In the genomic region with DNA sequence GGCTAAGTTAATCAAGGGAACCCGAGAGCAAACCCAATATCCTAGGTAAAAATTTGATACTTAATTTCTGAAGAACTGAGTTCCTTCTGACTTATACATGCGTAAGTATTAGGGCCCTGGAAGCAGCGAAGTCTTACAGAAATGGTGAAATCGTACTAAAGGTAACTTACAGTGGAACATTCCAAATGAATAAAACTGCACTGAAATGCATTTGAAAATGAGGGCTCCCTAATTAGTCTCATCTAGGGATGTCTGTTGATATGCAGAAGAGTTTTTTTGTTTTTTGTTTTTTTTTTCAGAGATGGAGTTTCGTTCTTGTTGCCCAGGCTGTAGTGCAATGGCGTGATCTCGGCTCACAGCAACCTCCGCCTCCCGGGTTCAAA, we compare ENCODE assay signal across 15 cellular contexts. TPM values are rescaled to one million over a fixed set of nuclear protein-coding genes. Genes with fewer than 3 reads are reported as not detected.
DNase-seq lines count a peak whose midpoint lies in the region; ATAC-seq and TF ChIP-seq lines count a peak whose summit lies in the region.
"Had no signal": no experiment of that assay in that cellular context is flagged by ENCODE, and none has a peak within 500 bp of the region (broad histone marks: within the 10 kb centered on the region; RNA-seq: fewer than 3 reads in every experiment).

No MANE protein-coding gene starts in this region.

- H3K27me3 ChIP-seq in OCI-LY3 (ENCODE audit: low read depth, low read length) (no peaks in the 10 kb centered on the region), PC-3 (ENCODE audit: low read length) (no peaks in the 10 kb centered on the region)
- no peaks in the 10 kb centered on the region for H3K27me3 ChIP-seq in effector memory CD4-positive, alpha-beta T cell (replicated peaks; ENCODE audit: control insufficient read depth, insufficient read depth, low read length, poor library complexity, severe bottlenecking)
- H3K27me3 ChIP-seq: BLaER1, foreskin keratinocyte had no signal

- peaks cover 59% of the 10 kb centered on the region for H3K79me2 ChIP-seq in OCI-LY3 (ENCODE audit: low read length)
- no peaks in the 10 kb centered on the region for H3K79me2 ChIP-seq in PC-3 (ENCODE audit: low read length)

- TF ChIP-seq CTCF in OCI-LY3 (IDR thresholded peaks at IDR 0.05; ENCODE audit: low read depth, low read length), result no peak
- no peak for TF ChIP-seq CTCF in PC-3 (conservative IDR thresholded peaks at IDR 0.05; ENCODE audit: low read depth, low read length)

- H3K9me2 ChIP-seq in PC-3 (replicated peaks; ENCODE audit: low read length), result no peaks in the 10 kb centered on the region

- H4K20me1 ChIP-seq in OCI-LY3 (ENCODE audit: insufficient read depth, low read length) (0 out of 2 replicates have a peak, but pooled peaks cover 7% of the 10 kb centered on the region), PC-3 (ENCODE audit: low read length) (no peaks in the 10 kb centered on the region)
- H4K20me1 ChIP-seq: BLaER1 had no signal

- peaks cover 44% of the 10 kb centered on the region for H3K4me1 Mint-ChIP-seq in stimulated activated naive CD8-positive, alpha-beta T cell treated with anti-CD3 and anti-CD28 coated beads, Interleukin-15, Interleukin-2, amounts not matched to agents 100 ng/mL and 50 ng/mL, for 24 hours (ENCODE audit: low read depth)

- H3K4me1 ChIP-seq in OCI-LY3 (ENCODE audit: low read length), result peaks cover 39% of the 10 kb centered on the region
- H3K4me1 ChIP-seq in effector memory CD4-positive, alpha-beta T cell (ENCODE audit: control insufficient read depth, insufficient read depth, low read length, poor library complexity, severe bottlenecking), result peaks cover 3% of the 10 kb centered on the region
- H3K4me1 ChIP-seq in PC-3 (ENCODE audit: insufficient read depth, low read length), result no peaks in the 10 kb centered on the region
- H3K4me1 ChIP-seq: foreskin keratinocyte had no signal

- H3K27ac ChIP-seq in OCI-LY3 (ENCODE audit: low read length), result peak overlapping the region; percentile 86
- no peak overlapping the region for H3K27ac ChIP-seq in effector memory CD4-positive, alpha-beta T cell (ENCODE audit: insufficient read depth, low read length, poor library complexity, severe bottlenecking)
- H3K27ac ChIP-seq in PC-3 (ENCODE audit: low read length), result no peak overlapping the region
- H3K27ac ChIP-seq: BLaER1, foreskin keratinocyte had no signal

- H3K36me3 ChIP-seq in OCI-LY3 (replicated peaks; ENCODE audit: low read depth, low read length), result peaks cover 28% of the 10 kb centered on the region
- no peaks in the 10 kb centered on the region for H3K36me3 ChIP-seq in effector memory CD4-positive, alpha-beta T cell (ENCODE audit: control insufficient read depth, insufficient read depth, low read length)
- no peaks in the 10 kb centered on the region for H3K36me3 ChIP-seq in PC-3 (ENCODE audit: low read depth, low read length)
- H3K36me3 ChIP-seq: BLaER1 had no signal

- POLR2A ChIA-PET in PC-3 (lab: Charles Lee; ENCODE audit: unreplicated experiment), result no interaction called here

- peak overlapping the region; percentile 84 for H3K27ac Mint-ChIP-seq in stimulated activated naive CD8-positive, alpha-beta T cell treated with anti-CD3 and anti-CD28 coated beads, Interleukin-15, Interleukin-2, amounts not matched to agents 100 ng/mL and 50 ng/mL, for 24 hours

- no peaks in the 10 kb centered on the region for H3K27me3 Mint-ChIP-seq in stimulated activated naive CD8-positive, alpha-beta T cell treated with anti-CD3 and anti-CD28 coated beads, Interleukin-15, Interleukin-2, amounts not matched to agents 100 ng/mL and 50 ng/mL, for 24 hours

- BruUV-seq in PC-3 (replicated peaks; lab: Mats Ljungman, UMichigan), result no TSS peak

- H3K9ac ChIP-seq in OCI-LY3 (ENCODE audit: low read length) (peak overlapping the region; percentile 86), PC-3 (ENCODE audit: low read length) (no peak overlapping the region)
- H3K9ac ChIP-seq: BLaER1 had no signal

- H3K36me3 Mint-ChIP-seq in stimulated activated naive CD8-positive, alpha-beta T cell treated with anti-CD3 and anti-CD28 coated beads, Interleukin-15, Interleukin-2, amounts not matched to agents 100 ng/mL and 50 ng/mL, for 24 hours (ENCODE audit: low read depth), result peaks cover 37% of the 10 kb centered on the region

- H3K9me3 ChIP-seq in OCI-LY3 (ENCODE audit: insufficient read depth, low read length), result peaks cover 8% of the 10 kb centered on the region; the same call in 1 of the 2 replicates
- H3K9me3 ChIP-seq in effector memory CD4-positive, alpha-beta T cell (ENCODE audit: control insufficient read depth, low read length), result no peaks in the 10 kb centered on the region
- no peaks in the 10 kb centered on the region for H3K9me3 ChIP-seq in PC-3 (ENCODE audit: low read length)

- H3K4me3 ChIP-seq in OCI-LY3 (ENCODE audit: low read length) (peak overlapping the region; percentile 84), PC-3 (ENCODE audit: low read length) (no peak overlapping the region)
- peak overlapping the region; percentile 39 for H3K4me3 ChIP-seq in effector memory CD4-positive, alpha-beta T cell (ENCODE audit: insufficient read depth, low read depth, low read length, poor library complexity, severe bottlenecking)
- H3K4me3 ChIP-seq: BLaER1 had no signal

- CTCF ChIA-PET in PC-3 (lab: Charles Lee), result no interaction called here

- no peaks in the 10 kb centered on the region for H3K9me3 Mint-ChIP-seq in stimulated activated naive CD8-positive, alpha-beta T cell treated with anti-CD3 and anti-CD28 coated beads, Interleukin-15, Interleukin-2, amounts not matched to agents 100 ng/mL and 50 ng/mL, for 24 hours

- H3K4me2 ChIP-seq in OCI-LY3 (ENCODE audit: low read length) (peak overlapping the region; percentile 75), PC-3 (ENCODE audit: low read length) (no peak overlapping the region)
- H3K4me2 ChIP-seq: BLaER1 had no signal

- H2AFZ ChIP-seq in OCI-LY3 (ENCODE audit: low read depth, low read length) (no peak overlapping the region), PC-3 (ENCODE audit: low read length) (no peak overlapping the region)

- peak overlapping the region; percentile 84 for H3K4me3 Mint-ChIP-seq in stimulated activated naive CD8-positive, alpha-beta T cell treated with anti-CD3 and anti-CD28 coated beads, Interleukin-15, Interleukin-2, amounts not matched to agents 100 ng/mL and 50 ng/mL, for 24 hours

- intact Hi-C loops in PC-3 (cut with micrococcal nuclease), result no loop called here

- ATAC-seq in stimulated activated naive CD8-positive, alpha-beta T cell treated with anti-CD3 and anti-CD28 coated beads, Interleukin-15, Interleukin-2, amounts not matched to agents 100 U/mL and 50 U/mL, for 24 hours, result no peak
- ATAC-seq in PC-3 (no peak), GM18502 (IDR thresholded peaks at IDR 0.05; ENCODE audit: poor library complexity, unreplicated experiment) (no peak), HG03039 (IDR thresholded peaks at IDR 0.05; ENCODE audit: unreplicated experiment) (no peak)
- ATAC-seq: foreskin keratinocyte, Right ventricle myocardium inferior had no signal

- no peaks in the 10 kb centered on the region for H3F3A ChIP-seq in PC-3 (ENCODE audit: low read length, unreplicated experiment)

- DNase-seq in stimulated activated naive CD8-positive, alpha-beta T cell treated with anti-CD3 and anti-CD28 coated beads, Interleukin-15, Interleukin-2, amounts not matched to agents 100 U/mL and 50 U/mL, for 24 hours, result no peak
- no peak for DNase-seq in effector memory CD4-positive, alpha-beta T cell
- no peak for DNase-seq in PC-3
- DNase-seq in mesenteric fat pad (ENCODE audit: low spot score), result no peak
- DNase-seq: effector CD4-positive, alpha-beta T cell; foreskin keratinocyte; NCI-H1436; NCI-H524; retina had no signal

RNA-seq across cellular contexts. Expression of a gene that starts 10.4 kb away (rescaled TPM):
- total RNA-seq in PC-3 (2014; rRNA removed) (93.0 and 94.8 TPM in 2 replicates), mesenteric fat pad (48.6 TPM)
